Comparison of ENCODE assay signal across 11 cellular contexts in genomic region chr9:133143639-133144141, GRCh38. TPM values are rescaled to one million over a fixed set of nuclear protein-coding genes. Genes with fewer than 3 reads are reported as not detected.
A peak's percentile ranks its signal among the peaks of the same experiment; 100 is the strongest.
DNase-seq lines count a peak whose midpoint lies in the region; FAIRE-seq and TF ChIP-seq lines count a peak whose summit lies in the region.
"Had no signal": no experiment of that assay in that cellular context is flagged by ENCODE, and none has a peak within 500 bp of the region (broad histone marks: within the 10 kb centered on the region; RNA-seq: fewer than 3 reads in every experiment).

No MANE protein-coding gene starts in this region.

- no peak for TF ChIP-seq CTCF in kidney (IDR thresholded peaks at IDR 0.05; ENCODE audit: borderline replicate concordance, extremely low read depth, insufficient read depth)
- TF ChIP-seq CTCF in stomach (IDR thresholded peaks at IDR 0.05), result no peak

- no peak for TF ChIP-seq POLR2A in stomach (IDR thresholded peaks at IDR 0.05)

- peak overlapping the region; percentile 94 for H3K27ac Mint-ChIP-seq in T-helper 1 cell treated with Interleukin-12 subunit alpha and Interleukin-12 subunit beta and Interleukin-4 antibody, amounts not matched to agents 30 μg/mL and 1 μg/mL, for 36 hours
- H3K27ac Mint-ChIP-seq in activated CD4-positive, alpha-beta memory T cell treated with anti-CD3 and anti-CD28 coated beads for 36 hours, result peak overlapping the region; percentile 88

- H3K9me3 ChIP-seq in kidney (ENCODE audit: control insufficient read depth in 1 of 2, low read length in 2 of 2) (no peaks in the 10 kb centered on the region), stomach (no peaks in the 10 kb centered on the region)

- intact Hi-C loops in activated CD4-positive, alpha-beta memory T cell treated with anti-CD3 and anti-CD28 coated beads for 36 hours (cut with micrococcal nuclease), result loop anchor here (1.0 to 10.0 kb wide), 6 partner anchors 10 to 921 kb away; partner anchors contain the start of genes BRD3, GTF3C5, RALGDS and TSC1
- intact Hi-C loops in kidney (cut with DNase I), result loop anchor here (5.0 kb wide), 1 partner anchor 41 kb away; no protein-coding TSS in a partner anchor
- intact Hi-C loops in stomach (cut with DNase I; ENCODE audit: low total_unique reads), result loop anchor here (10.0 kb wide), 1 partner anchor 99 kb away; no protein-coding TSS in a partner anchor

- peak overlapping the region in 1 of 2 donors; percentile 49 for H3K4me3 ChIP-seq in kidney (ENCODE audit: low read length in 2 of 2)
- peak overlapping the region; percentile 34 to 44 (median 42) for H3K4me3 ChIP-seq in stomach

- peaks cover 1% of the 10 kb centered on the region for H3K36me3 Mint-ChIP-seq in T-helper 1 cell treated with Interleukin-12 subunit alpha and Interleukin-12 subunit beta and Interleukin-4 antibody, amounts not matched to agents 30 μg/mL and 1 μg/mL, for 36 hours (ENCODE audit: low read depth)
- H3K36me3 Mint-ChIP-seq in activated CD4-positive, alpha-beta memory T cell treated with anti-CD3 and anti-CD28 coated beads for 36 hours, result no peaks in the 10 kb centered on the region

- no peak overlapping the region for H3K9ac ChIP-seq in kidney (ENCODE audit: low read length in 2 of 2)

- H3K36me3 ChIP-seq in kidney (ENCODE audit: control insufficient read depth in 1 of 2, insufficient read depth in 2 of 2, low read length in 2 of 2) (no peaks in the 10 kb centered on the region), stomach (no peaks in the 10 kb centered on the region)
- H3K36me3 ChIP-seq: brain microvascular endothelial cell had no signal

- no peaks in the 10 kb centered on the region for H3K27me3 Mint-ChIP-seq in T-helper 1 cell treated with Interleukin-12 subunit alpha and Interleukin-12 subunit beta and Interleukin-4 antibody, amounts not matched to agents 30 μg/mL and 1 μg/mL, for 36 hours (ENCODE audit: low read depth)
- H3K27me3 Mint-ChIP-seq in activated CD4-positive, alpha-beta memory T cell treated with anti-CD3 and anti-CD28 coated beads for 36 hours, result no peaks in the 10 kb centered on the region

- H3K4me1 Mint-ChIP-seq in T-helper 1 cell treated with Interleukin-12 subunit alpha and Interleukin-12 subunit beta and Interleukin-4 antibody, amounts not matched to agents 30 μg/mL and 1 μg/mL, for 36 hours (ENCODE audit: low read depth), result peaks cover 67% of the 10 kb centered on the region
- H3K4me1 Mint-ChIP-seq in activated CD4-positive, alpha-beta memory T cell treated with anti-CD3 and anti-CD28 coated beads for 36 hours (ENCODE audit: low read depth), result peaks cover 74% of the 10 kb centered on the region

- POLR2A ChIA-PET in activated CD4-positive, alpha-beta memory T cell treated with anti-CD3 and anti-CD28 coated beads for 36 hours (lab: Charles Lee), result interaction anchor here (0.6 to 2.9 kb wide), 12 partner anchors 8 to 227 kb away, joined by 3 to 42 read pairs (median 4); partner anchors contain the start of gene GTF3C5

- no peak for TF ChIP-seq EP300 in stomach (IDR thresholded peaks at IDR 0.05)

- H3K27ac ChIP-seq in kidney (ENCODE audit: low read depth in 2 of 2, low read length in 2 of 2), result no peak overlapping the region
- peak overlapping the region; percentile 60 to 77 (median 71) for H3K27ac ChIP-seq in stomach
- H3K27ac ChIP-seq: brain microvascular endothelial cell had no signal

- no peaks in the 10 kb centered on the region for H3K27me3 ChIP-seq in stomach
- H3K27me3 ChIP-seq: brain microvascular endothelial cell had no signal

- DNase-seq in T-helper 1 cell (no peak), kidney (peak; percentile 74), stomach (peak; percentile 24), iPS-NIHi11 (ENCODE audit: low spot score) (no peak), NCI-H226 (no peak), C1 segment of cervical spinal cord (lab: John Stamatoyannopoulos, UW) (no peak)
- DNase-seq in activated CD4-positive, alpha-beta memory T cell treated with anti-CD3 and anti-CD28 coated beads for 36 hours, result no peak
- DNase-seq: SIG-M5 had no signal

- peak overlapping the region; percentile 72 for H3K4me3 Mint-ChIP-seq in T-helper 1 cell treated with Interleukin-12 subunit alpha and Interleukin-12 subunit beta and Interleukin-4 antibody, amounts not matched to agents 30 μg/mL and 1 μg/mL, for 36 hours
- H3K4me3 Mint-ChIP-seq in activated CD4-positive, alpha-beta memory T cell treated with anti-CD3 and anti-CD28 coated beads for 36 hours, result peak overlapping the region; percentile 67

- H3K4me1 ChIP-seq in kidney (ENCODE audit: control insufficient read depth in 1 of 2, insufficient read depth in 1 of 2, low read depth in 1 of 2, low read length in 2 of 2) (peaks cover 15 to 30% of the 10 kb centered on the region in 2 donors), stomach (peaks cover 52 to 93% (median 86%) of the 10 kb centered on the region in 4 donors)

- FAIRE-seq in kidney (lab: Jason Lieb, UNC), result no peak
- FAIRE-seq: A204.1 had no signal

- no peaks in the 10 kb centered on the region for H3K9me3 Mint-ChIP-seq in T-helper 1 cell treated with Interleukin-12 subunit alpha and Interleukin-12 subunit beta and Interleukin-4 antibody, amounts not matched to agents 30 μg/mL and 1 μg/mL, for 36 hours
- H3K9me3 Mint-ChIP-seq in activated CD4-positive, alpha-beta memory T cell treated with anti-CD3 and anti-CD28 coated beads for 36 hours, result no peaks in the 10 kb centered on the region

- 84 to 89% (median 84%) methylated on average over 11 to 13 of the region's 13 CpGs for whole genome bisulfite sequencing in stomach, 5 donors

- CTCF ChIA-PET in activated CD4-positive, alpha-beta memory T cell treated with anti-CD3 and anti-CD28 coated beads for 36 hours (lab: Charles Lee), result interaction anchor here (0.6 to 10.7 kb wide), 32 partner anchors 10 to 885 kb away, joined by 3 to 552 read pairs (median 4); partner anchors contain the start of genes GTF3C5, MED22, RALGDS and RPL7A

RNA-seq across cellular contexts. Expression of gene GBGT1, which starts 20.0 kb away (rescaled TPM):
- total RNA-seq in activated CD4-positive, alpha-beta memory T cell treated with anti-CD3 and anti-CD28 coated beads for 36 hours, result 1 to 10 TPM; 3.2 to 3.6 TPM
- total RNA-seq in kidney (21.6 TPM), stomach (10 to 100 TPM in 3 of 5 donors, 1 to 10 TPM in 2; 1.2 to 37.9 (median 21.3) TPM)
- polyA plus RNA-seq in kidney (ENCODE audit: insufficient read depth, low read depth, low replicate concordance) (7.9 TPM), stomach (10 to 100 TPM; 12.5 to 24.2 (median 23.8) TPM)

RNA-seq across cellular contexts. Expression of gene RALGDS, which starts 22.6 kb away (rescaled TPM):
- 10 to 100 TPM; 65.4 TPM for total RNA-seq in activated CD4-positive, alpha-beta memory T cell treated with anti-CD3 and anti-CD28 coated beads for 36 hours
- total RNA-seq in kidney (43.3 TPM), stomach (100 to 1,000 TPM in 1 of 5 donors, 10 to 100 TPM in 4; 29.4 to 242 (median 65.2) TPM)
- polyA plus RNA-seq in kidney (ENCODE audit: insufficient read depth, low read depth, low replicate concordance) (13.0 TPM), stomach (10 to 100 TPM; 20.5 to 45.8 (median 32.8) TPM)

Comparison
In these comparisons a context has a peak if more than half of its experiments do, and no peak if none do; other contexts are left out.
1. DNase-seq: peak in kidney (single experiment) and stomach (single experiment); none in T-helper 1 cell (0 of 5), activated CD4-positive, alpha-beta memory T cell treated with anti-CD3 and anti-CD28 coated beads for 36 hours (single experiment), iPS-NIHi11 (single experiment), NCI-H226 (single experiment) and C1 segment of cervical spinal cord (0 of 14).
2. H3K27ac ChIP-seq: peak in stomach (5 of 5); none in kidney (0 of 2).